19 cellular contexts compared by ENCODE assay signal in genomic region chr10:112823007-112823406, GRCh38.
DNase-seq lines count a peak whose midpoint lies in the region; ATAC-seq, FAIRE-seq and TF ChIP-seq lines count a peak whose summit lies in the region.
"Had no signal": no experiment of that assay in that cellular context is flagged by ENCODE, and none has a peak within 500 bp of the region (broad histone marks: within the 10 kb centered on the region; RNA-seq: fewer than 3 reads in every experiment).

No MANE protein-coding gene starts in this region.

- CTCF ChIA-PET in Caco-2 (lab: Charles Lee), result no interaction called here

- intact Hi-C loops in Caco-2 (cut with micrococcal nuclease; ENCODE audit: unreplicated experiment), result no loop called here
- intact Hi-C loops in left colon (cut with DNase I, micrococcal nuclease), result no loop called here

- no peak overlapping the region for H2BK5ac ChIP-seq in mesendoderm (ENCODE audit: low read length)

- no peak overlapping the region for H2AK5ac ChIP-seq in mesendoderm (ENCODE audit: low read length)

- no peak for FAIRE-seq in astrocyte (lab: Jason Lieb, UNC)
- FAIRE-seq: A549, HTR-8/SVneo had no signal

- H3K79me2 ChIP-seq in astrocyte (ENCODE audit: insufficient read depth, low read length), result no peaks in the 10 kb centered on the region
- H3K79me2 ChIP-seq in osteoblast (ENCODE audit: insufficient read depth, low read length), result no peaks in the 10 kb centered on the region
- H3K79me2 ChIP-seq in mesendoderm (ENCODE audit: control insufficient read depth, insufficient read depth, low read length), result no peaks in the 10 kb centered on the region

- no peak for DNase-seq in Caco-2
- DNase-seq in astrocyte (ENCODE audit: low read depth), result no peak
- no peak for DNase-seq in left colon
- DNase-seq in osteoblast (ENCODE audit: insufficient read length, low spot score, missing footprints), result peak; percentile 3
- DNase-seq in mesendoderm, result no peak
- DNase-seq in kidney glomerular epithelial cell (lab: John Stamatoyannopoulos, UW), result no peak
- no peak for DNase-seq in stimulated activated CD4-positive, alpha-beta T cell treated with anti-CD3 and anti-CD28 coated beads, Interleukin-15, amount 100 ng/mL, for 24 hours
- DNase-seq: AML-193; Calu3; CD4-positive, alpha-beta T cell; DMS79 treated with DMSO at 0.1 percent for 48 hours; GF-D8; H7; IMR-90 had no signal

- no peak overlapping the region for H3K4me3 Mint-ChIP-seq in Caco-2 (ENCODE audit: unreplicated experiment)
- H3K4me3 Mint-ChIP-seq in astrocyte (ENCODE audit: unreplicated experiment), result no peak overlapping the region
- H3K4me3 Mint-ChIP-seq: CD4-positive, alpha-beta T cell had no signal

- H3K27me3 ChIP-seq in Caco-2 (replicated peaks; ENCODE audit: control insufficient read depth, insufficient read depth, low read length) (no peaks in the 10 kb centered on the region), astrocyte (ENCODE audit: insufficient read depth, low read length) (no peaks in the 10 kb centered on the region), osteoblast (ENCODE audit: insufficient read depth, low read length) (no peaks in the 10 kb centered on the region), mesendoderm (ENCODE audit: insufficient read depth, low read length, poor library complexity) (no peaks in the 10 kb centered on the region)

- H3K27ac Mint-ChIP-seq in Caco-2 (ENCODE audit: unreplicated experiment) (peak overlapping the region; percentile 61), astrocyte (ENCODE audit: unreplicated experiment) (peak overlapping the region; percentile 86)
- H3K27ac Mint-ChIP-seq: CD4-positive, alpha-beta T cell had no signal

- H3K23ac ChIP-seq in mesendoderm (ENCODE audit: low read length), result no peak overlapping the region

- H4K5ac ChIP-seq in mesendoderm (ENCODE audit: low read length), result no peak overlapping the region

- no CpG with 5 or more reads among the region's 5 CpGs for WGBS in mesendoderm (ENCODE audit: extremely low coverage, insufficient coverage, low lambda C conversion rate)

- TF ChIP-seq CTCF in Caco-2 (IDR thresholded peaks at IDR 0.05; ENCODE audit: insufficient read depth in 1 of 2, low read depth in 1 of 2, low read length in 1 of 2, severe bottlenecking in 1 of 2, unreplicated experiment in 1 of 2), result no peak
- TF ChIP-seq CTCF in astrocyte (IDR thresholded peaks at IDR 0.05; ENCODE audit: insufficient read depth, low read depth, low read length), result no peak
- TF ChIP-seq CTCF in osteoblast (IDR thresholded peaks at IDR 0.05; ENCODE audit: extremely low read depth, low read depth, low read length), result no peak

- no peak overlapping the region for H3K4me3 ChIP-seq in Caco-2 (ENCODE audit: low read depth, low read length)
- H3K4me3 ChIP-seq in astrocyte (ENCODE audit: insufficient read depth, low read depth, low read length), result no peak overlapping the region
- H3K4me3 ChIP-seq in osteoblast (ENCODE audit: insufficient read depth, low read length), result no peak overlapping the region
- no peak overlapping the region for H3K4me3 ChIP-seq in mesendoderm (ENCODE audit: low read length)
- H3K4me3 ChIP-seq: A549 had no signal

- H3K9me3 Mint-ChIP-seq in Caco-2 (ENCODE audit: unreplicated experiment) (no peaks in the 10 kb centered on the region), astrocyte (ENCODE audit: unreplicated experiment) (no peaks in the 10 kb centered on the region)
- H3K9me3 Mint-ChIP-seq: CD4-positive, alpha-beta T cell had no signal

- H3K36me3 Mint-ChIP-seq in Caco-2 (ENCODE audit: insufficient read depth, unreplicated experiment) (peaks cover 11% of the 10 kb centered on the region), astrocyte (ENCODE audit: low read depth, unreplicated experiment) (peaks cover 2% of the 10 kb centered on the region)

- no peak overlapping the region for H4K8ac ChIP-seq in mesendoderm (ENCODE audit: low read depth, low read length)

- H2AFZ ChIP-seq in astrocyte (ENCODE audit: low read depth, low read length), result no peak overlapping the region
- H2AFZ ChIP-seq in osteoblast (ENCODE audit: low read length), result no peak overlapping the region

- no peak overlapping the region for H2BK120ac ChIP-seq in mesendoderm (ENCODE audit: low read depth, low read length)

- no peaks in the 10 kb centered on the region for H3K4me1 Mint-ChIP-seq in Caco-2 (ENCODE audit: low read depth, unreplicated experiment)
- H3K4me1 Mint-ChIP-seq in astrocyte (ENCODE audit: low read depth, unreplicated experiment), result peaks cover 5% of the 10 kb centered on the region

- no peak overlapping the region for H2BK15ac ChIP-seq in mesendoderm (replicated peaks; ENCODE audit: low read depth)

- H3K56ac ChIP-seq in mesendoderm (ENCODE audit: low read length), result no peak overlapping the region

- peak; percentile 31 for ATAC-seq in left colon
- ATAC-seq: HCT116 had no signal

- no peaks in the 10 kb centered on the region for H3K4me1 ChIP-seq in Caco-2
- no peaks in the 10 kb centered on the region for H3K4me1 ChIP-seq in astrocyte (ENCODE audit: insufficient read depth, low read length)
- no peaks in the 10 kb centered on the region for H3K4me1 ChIP-seq in osteoblast (ENCODE audit: insufficient read depth, low read length)
- H3K4me1 ChIP-seq in mesendoderm (ENCODE audit: control insufficient read depth, low read depth, low read length), result no peaks in the 10 kb centered on the region
- H3K4me1 ChIP-seq: A549 had no signal

- H3K27me3 Mint-ChIP-seq in Caco-2 (ENCODE audit: insufficient read depth, unreplicated experiment) (no peaks in the 10 kb centered on the region), astrocyte (ENCODE audit: low read depth, unreplicated experiment) (peaks cover 2% of the 10 kb centered on the region)
- H3K27me3 Mint-ChIP-seq: CD4-positive, alpha-beta T cell had no signal

- H3K18ac ChIP-seq in mesendoderm (ENCODE audit: low read length), result no peak overlapping the region

- H3K27ac ChIP-seq in astrocyte (ENCODE audit: low read depth, low read length) (no peak overlapping the region), osteoblast (ENCODE audit: low read depth, low read length) (no peak overlapping the region), mesendoderm (ENCODE audit: low read depth, low read length) (no peak overlapping the region)
- H3K27ac ChIP-seq: 22Rv1, C4-2B had no signal

- H3K36me3 ChIP-seq in Caco-2 (ENCODE audit: control insufficient read depth, insufficient read depth, low read length) (no peaks in the 10 kb centered on the region), astrocyte (ENCODE audit: insufficient read depth, low read length) (no peaks in the 10 kb centered on the region), osteoblast (ENCODE audit: insufficient read depth, low read length) (no peaks in the 10 kb centered on the region), mesendoderm (ENCODE audit: control insufficient read depth, insufficient read depth, low read length) (no peaks in the 10 kb centered on the region)

- POLR2A ChIA-PET in Caco-2 (lab: Charles Lee), result no interaction called here

- no peaks in the 10 kb centered on the region for H3K9me3 ChIP-seq in Caco-2
- H3K9me3 ChIP-seq in astrocyte (ENCODE audit: insufficient read depth, low read depth, low read length), result no peaks in the 10 kb centered on the region
- no peaks in the 10 kb centered on the region for H3K9me3 ChIP-seq in osteoblast (ENCODE audit: low read depth, low read length)
- H3K9me3 ChIP-seq: A549 had no signal

- no peaks in the 10 kb centered on the region for H3K79me1 ChIP-seq in mesendoderm (ENCODE audit: low read length)

- H3K4me2 ChIP-seq in astrocyte (ENCODE audit: low read length), result no peak overlapping the region
- no peak overlapping the region for H3K4me2 ChIP-seq in osteoblast (ENCODE audit: insufficient read depth, low read length)
- H3K4me2 ChIP-seq in mesendoderm (ENCODE audit: low read length), result no peak overlapping the region
- H3K4me2 ChIP-seq: A549 had no signal

- no peaks in the 10 kb centered on the region for H4K20me1 ChIP-seq in astrocyte (ENCODE audit: insufficient read depth, low read length)
- H4K20me1 ChIP-seq in osteoblast (ENCODE audit: insufficient read depth, low read length), result peaks cover 6% of the 10 kb centered on the region

- no peak overlapping the region for H3K4ac ChIP-seq in mesendoderm (ENCODE audit: low read depth, low read length)

- no peak overlapping the region for H3K9ac ChIP-seq in astrocyte (ENCODE audit: low read length)
- H3K9ac ChIP-seq in mesendoderm (ENCODE audit: low read length), result no peak overlapping the region

- no TSS peak for BruUV-seq in Caco-2 (replicated peaks; lab: Mats Ljungman, UMichigan)
